28 cellular contexts compared by ENCODE assay signal in genomic region chr11:97993565-97993964, GRCh38.
"Had no signal": no experiment of that assay in that cellular context is flagged by ENCODE, and none has a peak within 500 bp of the region (broad histone marks: within the 10 kb centered on the region; RNA-seq: fewer than 3 reads in every experiment).

No MANE protein-coding gene starts in this region.

- H3K27ac Mint-ChIP-seq: naive thymus-derived CD4-positive, alpha-beta T cell; natural killer cell; nephron; neural progenitor cell; progenitor cell of endocrine pancreas; stimulated activated effector memory CD8-positive, alpha-beta T cell treated with anti-CD3 and anti-CD28 coated beads, Interleukin-12 subunit alpha, Interleukin-12 subunit beta, amount 100 ng/mL, for 72 hours; stimulated activated naive B cell treated with anti-CD40 and anti-IgM and Interleukin-4, amounts not matched to agents 10 μg/mL and 1 μg/mL and 100 μg/mL, for 72 hours; stimulated activated naive CD8-positive, alpha-beta T cell treated with anti-CD3 and anti-CD28 coated beads, Interleukin-15, Interleukin-2, amounts not matched to agents 100 ng/mL and 50 ng/mL, for 24 hours; type B pancreatic cell had no signal

- H3K4me1 Mint-ChIP-seq: naive thymus-derived CD4-positive, alpha-beta T cell; natural killer cell; nephron; stimulated activated effector memory CD8-positive, alpha-beta T cell treated with anti-CD3 and anti-CD28 coated beads, Interleukin-12 subunit alpha, Interleukin-12 subunit beta, amount 100 ng/mL, for 72 hours; stimulated activated naive B cell treated with anti-CD40 and anti-IgM and Interleukin-4, amounts not matched to agents 10 μg/mL and 1 μg/mL and 100 μg/mL, for 72 hours had no signal

- H3K4me3 Mint-ChIP-seq: naive thymus-derived CD4-positive, alpha-beta T cell; natural killer cell; nephron; neural progenitor cell; stimulated activated effector memory CD8-positive, alpha-beta T cell treated with anti-CD3 and anti-CD28 coated beads, Interleukin-12 subunit alpha, Interleukin-12 subunit beta, amount 100 ng/mL, for 72 hours; stimulated activated naive B cell treated with anti-CD40 and anti-IgM and Interleukin-4, amounts not matched to agents 10 μg/mL and 1 μg/mL and 100 μg/mL, for 72 hours; stimulated activated naive CD8-positive, alpha-beta T cell treated with anti-CD3 and anti-CD28 coated beads, Interleukin-15, Interleukin-2, amounts not matched to agents 100 ng/mL and 50 ng/mL, for 24 hours; type B pancreatic cell had no signal

- H3K4me2 ChIP-seq: neural progenitor cell had no signal

- H3K79me2 ChIP-seq: parathyroid adenoma had no signal

- H2AFZ ChIP-seq: neural progenitor cell, parathyroid adenoma had no signal

- H3K27me3 ChIP-seq: neural progenitor cell, ovary, stomach, thyroid gland, transverse colon, upper lobe of right lung, uterus had no signal

- H3K4me1 ChIP-seq: parathyroid adenoma, psoas muscle, stomach, thyroid gland, transverse colon, upper lobe of right lung, uterus had no signal

- ATAC-seq: naive thymus-derived CD4-positive, alpha-beta T cell; natural killer cell; psoas muscle; right cardiac atrium; sciatic nerve; stimulated activated effector memory CD8-positive, alpha-beta T cell treated with anti-CD3 and anti-CD28 coated beads, Interleukin-12 subunit alpha, Interleukin-12 subunit beta, amount 100 ng/mL, for 72 hours; stimulated activated naive B cell treated with anti-CD40 and anti-IgM and Interleukin-4, amounts not matched to agents 10 μg/mL and 1 μg/mL and 100 μg/mL, for 72 hours; upper lobe of right lung had no signal

- DNase-seq: naive thymus-derived CD4-positive, alpha-beta T cell; natural killer cell; occipital lobe; ovary; posterior cingulate gyrus; psoas muscle; stimulated activated CD4-positive, alpha-beta T cell treated with anti-CD3 and anti-CD28 coated beads, Interleukin-15, amount 100 ng/mL, for 24 hours; stimulated activated CD4-positive, alpha-beta T cell treated with anti-CD3 and anti-CD28 coated beads, Interleukin-2, amount 100 ng/mL, for 24 hours; stimulated activated CD4-positive, alpha-beta T cell treated with anti-CD3 and anti-CD28 coated beads, Interleukin-2, amount 100 ng/mL, for 48 hours; stimulated activated CD4-positive, alpha-beta T cell treated with anti-CD3 and anti-CD28 coated beads, Interleukin-4, amount 100 ng/mL, for 24 hours; stimulated activated naive B cell treated with anti-CD40 and anti-IgM and Interleukin-4, amounts not matched to agents 10 μg/mL and 1 μg/mL and 100 μg/mL, for 72 hours; stimulated activated naive CD4-positive, alpha-beta T cell treated with Interleukin-2 at 50 U/mL for 16 hours; stomach; thyroid gland; transverse colon; upper lobe of right lung; uterus had no signal

- H3K27ac ChIP-seq: neural progenitor cell, ovary, parathyroid adenoma, psoas muscle, skin epidermis, stomach, thoracic aorta, thyroid gland, transverse colon, upper lobe of right lung, uterus had no signal

- H3K36me3 ChIP-seq: neural progenitor cell, ovary, stomach, thoracic aorta, thyroid gland, transverse colon, upper lobe of right lung, uterus had no signal

- H3K9me3 ChIP-seq: ovary, psoas muscle, stomach, thoracic aorta, thyroid gland, transverse colon, upper lobe of right lung, uterus had no signal

- H3K4me3 ChIP-seq: neural progenitor cell, ovary, psoas muscle, skin epidermis, stomach, thoracic aorta, thyroid gland, transverse colon, upper lobe of right lung, uterus had no signal

- H3K9ac ChIP-seq: neural progenitor cell, parathyroid adenoma had no signal

- H3K27me3 Mint-ChIP-seq: naive thymus-derived CD4-positive, alpha-beta T cell; progenitor cell of endocrine pancreas; stimulated activated naive B cell treated with anti-CD40 and anti-IgM and Interleukin-4, amounts not matched to agents 10 μg/mL and 1 μg/mL and 100 μg/mL, for 72 hours; stimulated activated naive CD8-positive, alpha-beta T cell treated with anti-CD3 and anti-CD28 coated beads, Interleukin-15, Interleukin-2, amounts not matched to agents 100 ng/mL and 50 ng/mL, for 24 hours; type B pancreatic cell had no signal

- H3K36me3 Mint-ChIP-seq: naive thymus-derived CD4-positive, alpha-beta T cell; neural progenitor cell; stimulated activated effector memory CD8-positive, alpha-beta T cell treated with anti-CD3 and anti-CD28 coated beads, Interleukin-12 subunit alpha, Interleukin-12 subunit beta, amount 100 ng/mL, for 72 hours; stimulated activated naive B cell treated with anti-CD40 and anti-IgM and Interleukin-4, amounts not matched to agents 10 μg/mL and 1 μg/mL and 100 μg/mL, for 72 hours; type B pancreatic cell had no signal
